In genomic region chr2:37600735-37601134, GRCh38 we compare ENCODE assay signal across 10 cellular contexts.
DNase-seq lines count a peak whose midpoint lies in the region; ATAC-seq, FAIRE-seq and TF ChIP-seq lines count a peak whose summit lies in the region.
"Had no signal": no experiment of that assay in that cellular context is flagged by ENCODE, and none has a peak within 500 bp of the region (broad histone marks: within the 10 kb centered on the region; RNA-seq: fewer than 3 reads in every experiment).

No MANE protein-coding gene starts in this region.

- DNase-seq in GM12892 (ENCODE audit: insufficient read length) (no peak), NOMO-1 treated with DMSO at 0.1 percent for 48 hours (lab: John Stamatoyannopoulos, UW; ENCODE audit: unreplicated experiment) (peak; percentile 89), midbrain (lab: John Stamatoyannopoulos, UW) (peak; percentile 6), NCI-H748 (lab: John Stamatoyannopoulos, UW; ENCODE audit: unreplicated experiment) (no peak), 8988T (no peak), DMS53 treated with DMSO at 0.1 percent for 48 hours (lab: John Stamatoyannopoulos, UW; ENCODE audit: unreplicated experiment) (no peak)
- DNase-seq: HCEC 1CT had no signal

- FAIRE-seq in GM12892 (lab: Jason Lieb, UNC), result peak; percentile 87
- FAIRE-seq: keratinocyte had no signal

- ATAC-seq in GM21619 (IDR thresholded peaks at IDR 0.05; ENCODE audit: unreplicated experiment) (peak; percentile 80), GM21526 (IDR thresholded peaks at IDR 0.05; ENCODE audit: low FRiP score, unreplicated experiment) (no peak)

- TF ChIP-seq POLR2A in GM12892 (IDR thresholded peaks at IDR 0.05; ENCODE audit: low read depth, low read length), result no peak

Comparison
In these comparisons a context has a peak if more than half of its experiments do, and no peak if none do; other contexts are left out.
1. DNase-seq: peak in NOMO-1 treated with DMSO at 0.1 percent for 48 hours (single experiment) and midbrain (single experiment); none in GM12892 (single experiment), NCI-H748 (single experiment), 8988T (single experiment) and DMS53 treated with DMSO at 0.1 percent for 48 hours (single experiment).